Comparison of ENCODE assay signal across 8 cellular contexts in the genomic region with DNA sequence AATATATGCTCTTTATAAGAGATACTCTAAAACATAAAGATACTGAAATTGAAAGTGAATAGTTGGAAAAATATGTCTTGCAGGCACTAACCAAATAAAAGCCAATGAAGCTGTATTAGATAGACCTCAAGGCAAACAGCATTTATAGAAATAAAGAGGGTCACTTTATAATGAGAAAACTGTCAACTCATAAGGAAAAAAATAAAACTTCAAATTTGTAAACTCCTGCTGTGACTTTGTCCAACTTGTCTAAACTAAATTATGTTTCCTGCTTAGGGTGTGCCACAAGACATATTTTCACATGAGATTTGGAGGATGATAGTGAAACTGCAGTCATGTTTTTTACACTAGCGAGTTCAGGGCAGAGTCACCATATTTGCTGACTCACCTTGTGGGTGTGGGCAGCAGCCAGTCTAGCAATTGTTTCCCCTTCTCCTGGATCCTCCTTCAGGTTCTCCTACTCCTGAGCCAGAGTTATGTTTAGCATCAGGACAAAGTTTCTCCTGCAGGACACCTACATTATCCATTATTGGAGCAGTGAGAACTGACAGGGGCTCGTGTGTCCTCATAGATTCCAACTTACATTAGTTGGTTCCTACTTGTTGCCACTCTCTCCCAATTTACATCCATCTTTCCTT. TPM values are rescaled to one million over a fixed set of nuclear protein-coding genes. Genes with fewer than 3 reads are reported as not detected.
DNase-seq lines count a peak whose midpoint lies in the region; ATAC-seq lines count a peak whose summit lies in the region.

No MANE protein-coding gene starts in this region.

- H3K4me1 Mint-ChIP-seq in activated naive CD8-positive, alpha-beta T cell treated with anti-CD3 and anti-CD28 coated beads, Interleukin-2, amount 10 ng/mL, durations not matched to agents 7 days and 5 days = peaks cover 13% of the 10 kb centered on the region

- peak; percentile 92 for ATAC-seq in activated naive CD8-positive, alpha-beta T cell treated with anti-CD3 and anti-CD28 coated beads, Interleukin-2, amount 10 ng/mL, durations not matched to agents 7 days and 5 days (ENCODE audit: low read depth)

- peaks cover 10% of the 10 kb centered on the region for H3K9me3 Mint-ChIP-seq in activated naive CD8-positive, alpha-beta T cell treated with anti-CD3 and anti-CD28 coated beads, Interleukin-2, amount 10 ng/mL, durations not matched to agents 7 days and 5 days

- H3K27me3 Mint-ChIP-seq in activated naive CD8-positive, alpha-beta T cell treated with anti-CD3 and anti-CD28 coated beads, Interleukin-2, amount 10 ng/mL, durations not matched to agents 7 days and 5 days = peaks cover under 1% of the 10 kb centered on the region

- H3K36me3 Mint-ChIP-seq in activated naive CD8-positive, alpha-beta T cell treated with anti-CD3 and anti-CD28 coated beads, Interleukin-2, amount 10 ng/mL, durations not matched to agents 7 days and 5 days = peaks cover 17% of the 10 kb centered on the region

- H3K27ac Mint-ChIP-seq in activated naive CD8-positive, alpha-beta T cell treated with anti-CD3 and anti-CD28 coated beads, Interleukin-2, amount 10 ng/mL, durations not matched to agents 7 days and 5 days = peak overlapping the region; percentile 70

- DNase-seq in AML-193 (lab: John Stamatoyannopoulos, UW) (peak; percentile 52 to 66), GM19238 (ENCODE audit: insufficient read length, low spot score) (peak; percentile 13), M059J (ENCODE audit: low read depth) (peak; percentile 79), NCI-H187 treated with DMSO at 0.1 percent for 48 hours (lab: John Stamatoyannopoulos, UW) (no peak), amygdala (lab: John Stamatoyannopoulos, UW) (no peak), occipital lobe (lab: John Stamatoyannopoulos, UW) (no peak)
- no peak for DNase-seq in activated naive CD8-positive, alpha-beta T cell treated with anti-CD3 and anti-CD28 coated beads, Interleukin-2, amount 10 ng/mL, durations not matched to agents 7 days and 5 days
- DNase-seq in stimulated activated CD4-positive, alpha-beta T cell treated with anti-CD3 and anti-CD28 coated beads, Interleukin-4, amount 100 ng/mL, for 24 hours = peak; percentile 35

- POLR2A ChIA-PET in activated naive CD8-positive, alpha-beta T cell treated with anti-CD3 and anti-CD28 coated beads, Interleukin-2, amount 10 ng/mL, durations not matched to agents 7 days and 5 days (lab: Charles Lee) = interaction anchor here (1.8 kb wide), 1 partner anchor 47 kb away, joined by 6 read pairs; a partner anchor contains a TSS

- peak overlapping the region; percentile 69 for H3K4me3 Mint-ChIP-seq in activated naive CD8-positive, alpha-beta T cell treated with anti-CD3 and anti-CD28 coated beads, Interleukin-2, amount 10 ng/mL, durations not matched to agents 7 days and 5 days

RNA-seq across cellular contexts. Expression of a gene that starts 43.8 kb away (rescaled TPM):
- 0.15 and 0.30 TPM in 2 replicates for total RNA-seq in M059J (2014; rRNA removed; shearing (Covaris generic))
- total RNA-seq in activated naive CD8-positive, alpha-beta T cell treated with anti-CD3 and anti-CD28 coated beads, Interleukin-2, amount 10 ng/mL, durations not matched to agents 7 days and 5 days = 100 to 1,000 TPM; 410 to 415 TPM
- total RNA-seq in occipital lobe = 13.1 TPM

RNA-seq across cellular contexts. Expression of a gene that starts 46.9 kb away (rescaled TPM):
- total RNA-seq in M059J (2014; rRNA removed; shearing (Covaris generic)) = 37.9 and 38.1 TPM in 2 replicates
- total RNA-seq in activated naive CD8-positive, alpha-beta T cell treated with anti-CD3 and anti-CD28 coated beads, Interleukin-2, amount 10 ng/mL, durations not matched to agents 7 days and 5 days = 10 to 100 TPM; 25.2 to 26.1 TPM
- total RNA-seq in occipital lobe = 21.1 TPM

Comparison
In these comparisons a context has a peak if more than half of its experiments do, and no peak if none do; other contexts are left out.
1. DNase-seq: peak in AML-193 (2 of 2), GM19238 (single experiment), M059J (single experiment) and stimulated activated CD4-positive, alpha-beta T cell treated with anti-CD3 and anti-CD28 coated beads, Interleukin-4, amount 100 ng/mL, for 24 hours (single experiment); none in activated naive CD8-positive, alpha-beta T cell treated with anti-CD3 and anti-CD28 coated beads, Interleukin-2, amount 10 ng/mL, durations not matched to agents 7 days and 5 days (single experiment), NCI-H187 treated with DMSO at 0.1 percent for 48 hours (single experiment), amygdala (0 of 56) and occipital lobe (single experiment).
2. RNA of a gene that starts 43.8 kb away (total RNA-seq): 410 to 415 TPM in activated naive CD8-positive, alpha-beta T cell treated with anti-CD3 and anti-CD28 coated beads, Interleukin-2, amount 10 ng/mL, durations not matched to agents 7 days and 5 days; 13.1 TPM in occipital lobe (single experiment) and 0.15 to 0.30 TPM in M059J; every median in the first group is over 10 times any median in the second.